11 cellular contexts compared by ENCODE assay signal in genomic region chr12:4763549-4763948, GRCh38. TPM values are rescaled to one million over a fixed set of nuclear protein-coding genes. Genes with fewer than 3 reads are reported as not detected.
DNase-seq lines count a peak whose midpoint lies in the region; ATAC-seq, FAIRE-seq and TF ChIP-seq lines count a peak whose summit lies in the region.
"Had no signal": no experiment of that assay in that cellular context is flagged by ENCODE, and none has a peak within 500 bp of the region (broad histone marks: within the 10 kb centered on the region; RNA-seq: fewer than 3 reads in every experiment).

No MANE protein-coding gene starts in this region.

- peak; percentile 1 for DNase-seq in DMS 273 (lab: John Stamatoyannopoulos, UW; ENCODE audit: unreplicated experiment)
- DNase-seq in DMS 273 treated with DMSO at 0.1 percent for 48 hours (lab: John Stamatoyannopoulos, UW), result no peak
- peak; percentile 64 to 88 for DNase-seq in NCI-H526 (lab: John Stamatoyannopoulos, UW)
- peak; percentile 37 for DNase-seq in fibroblast of mammary gland (ENCODE audit: low read depth)
- DNase-seq in small intestine, result peak; percentile 46
- no peak for DNase-seq in OCI-M1 (lab: John Stamatoyannopoulos, UW)
- DNase-seq in SW 1271 (lab: John Stamatoyannopoulos, UW), result no peak
- DNase-seq: stimulated activated CD4-positive, alpha-beta T cell treated with anti-CD3 and anti-CD28 coated beads, Interleukin-4, amount 100 ng/mL, for 1 hour had no signal

- H3K4me3 ChIP-seq in fibroblast of mammary gland (ENCODE audit: control insufficient read depth, low read depth, low read length) (no peak overlapping the region), small intestine (ENCODE audit: low read depth in 1 of 2, low read length in 2 of 2) (no peak overlapping the region)
- H3K4me3 ChIP-seq: SK-N-MC had no signal

- WGBS in small intestine, 3 donors, result 18 to 36% (median 31%) methylated on average over 18 of the region's 18 CpGs

- H3K9me3 ChIP-seq in small intestine (ENCODE audit: control insufficient read depth, low read depth), result no peaks in the 10 kb centered on the region

- ATAC-seq in HG02642 (IDR thresholded peaks at IDR 0.05; ENCODE audit: poor library complexity, unreplicated experiment), result no peak

- no peaks in the 10 kb centered on the region for H3K36me3 ChIP-seq in small intestine (ENCODE audit: control insufficient read depth in 2 of 2, insufficient read depth in 2 of 2, low read length in 2 of 2)

- H3K4me1 ChIP-seq in small intestine (ENCODE audit: control insufficient read depth in 2 of 2, insufficient read depth in 1 of 2, low read depth in 1 of 2, low read length in 1 of 2), result no peaks in the 10 kb centered on the region

- H3K27me3 ChIP-seq in small intestine (ENCODE audit: control insufficient read depth in 2 of 2, insufficient read depth in 2 of 2, low read length in 2 of 2), result no peaks in the 10 kb centered on the region

- no peak for FAIRE-seq in small intestine (lab: Jason Lieb, UNC)
- FAIRE-seq: endothelial cell of umbilical vein had no signal

- H3K27ac ChIP-seq in small intestine (ENCODE audit: low read depth in 1 of 2, low read length in 1 of 2), result no peak overlapping the region
- H3K27ac ChIP-seq: SK-N-MC had no signal

- peak; percentile 22 for TF ChIP-seq CTCF in fibroblast of mammary gland (conservative IDR thresholded peaks at IDR 0.05; ENCODE audit: control insufficient read depth, insufficient read depth, low read depth, low read length)

RNA-seq across cellular contexts. Expression of gene GALNT8, which starts 43.3 kb away (rescaled TPM):
- polyA plus RNA-seq in small intestine, result 1 to 10 TPM in 1 of 3 donors, under 1 TPM in 1, not detected in 1; 0.67 to 6.8 TPM

Comparison
In these comparisons a context has a peak if more than half of its experiments do, and no peak if none do; other contexts are left out.
1. DNase-seq: peak in DMS 273 (single experiment), NCI-H526 (2 of 2), fibroblast of mammary gland (single experiment) and small intestine (single experiment); none in DMS 273 treated with DMSO at 0.1 percent for 48 hours (single experiment), OCI-M1 (single experiment) and SW 1271 (0 of 2).